In genomic region chr9:4489919-4490704, GRCh38 we compare ENCODE assay signal across 8 cellular contexts. TPM values are rescaled to one million over a fixed set of nuclear protein-coding genes. Genes with fewer than 3 reads are reported as not detected.
DNase-seq lines count a peak whose midpoint lies in the region; ATAC-seq and TF ChIP-seq lines count a peak whose summit lies in the region.

SLC1A1 (plus strand) TSS chr9:4490468; CDS start chr9:4490680, 212 bp downstream.

- H3K79me2 ChIP-seq in DOHH2 (ENCODE audit: control insufficient read depth, low read length), result no peaks in the 10 kb centered on the region

- H3K4me3 Mint-ChIP-seq in MCF 10A (ENCODE audit: unreplicated experiment), result peak within 1 kb of the TSS; percentile 73

- ATAC-seq in GM19397 (IDR thresholded peaks at IDR 0.05; ENCODE audit: unreplicated experiment), result peak; percentile 74
- peak; percentile 67 for ATAC-seq in HG03442 (IDR thresholded peaks at IDR 0.05; ENCODE audit: unreplicated experiment)

- no peaks in the 10 kb centered on the region for H3K9me3 Mint-ChIP-seq in MCF 10A (ENCODE audit: unreplicated experiment)

- TF ChIP-seq CTCF in DOHH2 (IDR thresholded peaks at IDR 0.05; ENCODE audit: low read depth, low read length, poor library complexity, severe bottlenecking) (no peak), MCF 10A (IDR thresholded peaks at IDR 0.05; ENCODE audit: unreplicated experiment) (no peak)

- peaks cover 28% of the 10 kb centered on the region for H3K4me1 ChIP-seq in DOHH2 (ENCODE audit: control insufficient read depth, low read length)
- H3K4me1 ChIP-seq in skeletal muscle satellite cell (ENCODE audit: control insufficient read depth, insufficient read depth, low read length), result peaks cover 22% of the 10 kb centered on the region

- no peaks in the 10 kb centered on the region for H3K4me1 Mint-ChIP-seq in MCF 10A (ENCODE audit: insufficient read depth, unreplicated experiment)

- DNase-seq in RPMI7951 (ENCODE audit: low read depth) (peak; percentile 66), MCF 10A (ENCODE audit: unreplicated experiment) (peak; percentile 43), iPS-NIHi11 (ENCODE audit: low spot score) (peak; percentile 75), NCI-H187 (lab: John Stamatoyannopoulos, UW) (no peak)

- intact Hi-C loops in MCF 10A (cut with micrococcal nuclease), result no loop called here

- BruUV-seq in MCF 10A (replicated peaks; lab: Mats Ljungman, UMichigan), result no TSS peak

- peak within 1 kb of the TSS; percentile 71 for H3K9ac ChIP-seq in skeletal muscle satellite cell (ENCODE audit: low read depth, low read length)

- H3K4me2 ChIP-seq in DOHH2 (ENCODE audit: low read length) (peak within 1 kb of the TSS; percentile 63), skeletal muscle satellite cell (ENCODE audit: low read length) (peak within 1 kb of the TSS; percentile 93)

- no peaks in the 10 kb centered on the region for H3F3A ChIP-seq in DOHH2 (ENCODE audit: control insufficient read depth, insufficient read depth)

- H3K36me3 ChIP-seq in DOHH2 (ENCODE audit: control insufficient read depth, low read length) (no peaks in the 10 kb centered on the region), skeletal muscle satellite cell (ENCODE audit: insufficient read depth, low read length) (no peaks in the 10 kb centered on the region)

- CTCF ChIA-PET in MCF 10A (lab: Yijun Ruan, JAX), result no interaction called here

- H3K9me2 ChIP-seq in DOHH2 (replicated peaks; ENCODE audit: control insufficient read depth, low read length), result no peaks in the 10 kb centered on the region

- H3K27me3 Mint-ChIP-seq in MCF 10A (ENCODE audit: insufficient read depth, unreplicated experiment), result peaks cover 3% of the 10 kb centered on the region

- no peak within 1 kb of the TSS for H3K27ac ChIP-seq in DOHH2 (ENCODE audit: low read depth, low read length)

- H3K36me3 Mint-ChIP-seq in MCF 10A (ENCODE audit: insufficient read depth, unreplicated experiment), result no peaks in the 10 kb centered on the region

- H4K20me1 ChIP-seq in DOHH2 (ENCODE audit: control insufficient read depth, insufficient read depth, low read depth, low read length), result no peaks in the 10 kb centered on the region

- no peaks in the 10 kb centered on the region for H3K9me3 ChIP-seq in DOHH2 (ENCODE audit: control insufficient read depth, insufficient read depth, low read length)
- H3K9me3 ChIP-seq in skeletal muscle satellite cell (replicated peaks; ENCODE audit: low read length), result no peaks in the 10 kb centered on the region

- H3K27ac Mint-ChIP-seq in MCF 10A (ENCODE audit: low read depth, unreplicated experiment), result no peak within 1 kb of the TSS

- H3K27me3 ChIP-seq in DOHH2 (ENCODE audit: control insufficient read depth, low read length), result peaks cover 27% of the 10 kb centered on the region
- peaks cover 3% of the 10 kb centered on the region for H3K27me3 ChIP-seq in skeletal muscle satellite cell (ENCODE audit: control insufficient read depth, insufficient read depth, low read length)

- H3K4me3 ChIP-seq in DOHH2 (ENCODE audit: low read length) (peak within 1 kb of the TSS; percentile 71), skeletal muscle satellite cell (ENCODE audit: low read length) (peak within 1 kb of the TSS; percentile 87)

- POLR2A ChIA-PET in MCF 10A (lab: Yijun Ruan, JAX), result interaction anchor here (0.7 kb wide), 1 partner anchor 95 kb away, joined by 3 read pairs; no protein-coding TSS in a partner anchor

RNA-seq across cellular contexts. Expression of gene SLC1A1, which starts in this region (rescaled TPM):
- 5.2 and 6.0 TPM in 2 replicates for total RNA-seq in RPMI7951 (2014; rRNA removed; shearing (Covaris generic))
- total RNA-seq in MCF 10A (2022), result 0.16 TPM in 1 of 2 replicates, not detected in the other
- total RNA-seq in skeletal muscle satellite cell (2012; rRNA removed), result 26.9 and 46.7 TPM in 2 replicates

Comparison
In these comparisons a context has a peak if more than half of its experiments do, and no peak if none do; other contexts are left out.
1. Peak in DNase-seq in MCF 10A; RNA of the gene not detected or under 1 TPM.
2. DNase-seq: peak in RPMI7951 (single experiment) and iPS-NIHi11 (single experiment); none in NCI-H187 (0 of 2).